In genomic region chr2:41782306-41783158, GRCh38 we compare ENCODE assay signal across 8 cellular contexts.
DNase-seq lines count a peak whose midpoint lies in the region; ATAC-seq and TF ChIP-seq lines count a peak whose summit lies in the region.

No MANE protein-coding gene starts in this region.

- no peak overlapping the region for H3K4me3 ChIP-seq in adipocyte (ENCODE audit: low read length)

- H3K9ac ChIP-seq in adipocyte (ENCODE audit: low read length): no peak overlapping the region

- DNase-seq in natural killer cell (no peak), NCI-H345 treated with DMSO at 0.1 percent for 48 hours (lab: John Stamatoyannopoulos, UW; ENCODE audit: unreplicated experiment) (peak; percentile 35), adipocyte (ENCODE audit: low read depth) (peak; percentile 73), hepatic stellate cell (ENCODE audit: low spot score) (peak; percentile 6)
- DNase-seq in natural killer cell treated with Interleukin-12 subunit alpha and Interleukin-12 subunit beta and Interleukin-15 and Interleukin-18, amount 100 ng/mL, for 72 hours (ENCODE audit: low spot score): no peak
- DNase-seq in stimulated activated CD4-positive, alpha-beta T cell treated with anti-CD3 and anti-CD28 coated beads, Interleukin-1b, Interleukin-23, amount 100 ng/mL, for 48 hours: peak; percentile 12

- no peaks in the 10 kb centered on the region for H3K4me1 Mint-ChIP-seq in natural killer cell
- H3K4me1 Mint-ChIP-seq in natural killer cell treated with Interleukin-12 subunit alpha and Interleukin-12 subunit beta and Interleukin-15 and Interleukin-18, amount 100 ng/mL, for 72 hours (ENCODE audit: low read depth in 2 of 2): no peaks in the 10 kb centered on the region

- H3K27ac Mint-ChIP-seq in natural killer cell: no peak overlapping the region
- H3K27ac Mint-ChIP-seq in natural killer cell treated with Interleukin-12 subunit alpha and Interleukin-12 subunit beta and Interleukin-15 and Interleukin-18, amount 100 ng/mL, for 72 hours: no peak overlapping the region

- peaks cover 23% of the 10 kb centered on the region for H3K4me1 ChIP-seq in adipocyte (ENCODE audit: control insufficient read depth, insufficient read depth, low read length)

- H3K27me3 ChIP-seq in adipocyte (replicated peaks; ENCODE audit: control insufficient read depth, insufficient read depth, low read length): no peaks in the 10 kb centered on the region

- H3K9me3 Mint-ChIP-seq in natural killer cell: no peaks in the 10 kb centered on the region
- H3K9me3 Mint-ChIP-seq in natural killer cell treated with Interleukin-12 subunit alpha and Interleukin-12 subunit beta and Interleukin-15 and Interleukin-18, amount 100 ng/mL, for 72 hours: no peaks in the 10 kb centered on the region

- H3K9me3 ChIP-seq in adipocyte (ENCODE audit: control insufficient read depth, low read length): no peaks in the 10 kb centered on the region

- intact Hi-C loops in natural killer cell (cut with micrococcal nuclease): loop anchor here (2.0 kb wide), 1 partner anchor 1944 kb away; no protein-coding TSS in a partner anchor

- H3K36me3 ChIP-seq in adipocyte (ENCODE audit: control insufficient read depth, insufficient read depth, low read length, severe bottlenecking): no peaks in the 10 kb centered on the region

- no peaks in the 10 kb centered on the region for H3K36me3 Mint-ChIP-seq in natural killer cell
- H3K36me3 Mint-ChIP-seq in natural killer cell treated with Interleukin-12 subunit alpha and Interleukin-12 subunit beta and Interleukin-15 and Interleukin-18, amount 100 ng/mL, for 72 hours: no peaks in the 10 kb centered on the region

- peak; percentile 87 for TF ChIP-seq CTCF in natural killer cell (IDR thresholded peaks at IDR 0.05)

- no peak overlapping the region for H3K4me3 Mint-ChIP-seq in natural killer cell
- H3K4me3 Mint-ChIP-seq in natural killer cell treated with Interleukin-12 subunit alpha and Interleukin-12 subunit beta and Interleukin-15 and Interleukin-18, amount 100 ng/mL, for 72 hours: no peak overlapping the region

- ATAC-seq in natural killer cell: peak in 2 of 3 donors; percentile 53 to 69
- ATAC-seq in natural killer cell treated with Interleukin-12 subunit alpha and Interleukin-12 subunit beta and Interleukin-15 and Interleukin-18, amount 100 ng/mL, for 72 hours: no peak
- ATAC-seq in HG02642 (IDR thresholded peaks at IDR 0.05; ENCODE audit: poor library complexity, unreplicated experiment): peak; percentile 79
- ATAC-seq in GM21786 (IDR thresholded peaks at IDR 0.05; ENCODE audit: unreplicated experiment): no peak

- peaks cover 3 to 14% of the 10 kb centered on the region in 2 donors for H3K27me3 Mint-ChIP-seq in natural killer cell (ENCODE audit: low read depth in 2 of 2)
- peaks cover 9 to 22% of the 10 kb centered on the region in 2 donors for H3K27me3 Mint-ChIP-seq in natural killer cell treated with Interleukin-12 subunit alpha and Interleukin-12 subunit beta and Interleukin-15 and Interleukin-18, amount 100 ng/mL, for 72 hours

Comparison
In these comparisons a context has a peak if more than half of its experiments do, and no peak if none do; other contexts are left out.
1. ATAC-seq: peak in natural killer cell (2 of 3) and HG02642 (single experiment); none in natural killer cell treated with Interleukin-12 subunit alpha and Interleukin-12 subunit beta and Interleukin-15 and Interleukin-18, amount 100 ng/mL, for 72 hours (0 of 2) and GM21786 (single experiment).
2. DNase-seq: peak in NCI-H345 treated with DMSO at 0.1 percent for 48 hours (single experiment), adipocyte (single experiment), hepatic stellate cell (single experiment) and stimulated activated CD4-positive, alpha-beta T cell treated with anti-CD3 and anti-CD28 coated beads, Interleukin-1b, Interleukin-23, amount 100 ng/mL, for 48 hours (single experiment); none in natural killer cell (single experiment) and natural killer cell treated with Interleukin-12 subunit alpha and Interleukin-12 subunit beta and Interleukin-15 and Interleukin-18, amount 100 ng/mL, for 72 hours (single experiment).